Comparison of ENCODE assay signal across 8 cellular contexts in genomic region chr1:35931424-35932157, GRCh38. TPM values are rescaled to one million over a fixed set of nuclear protein-coding genes. Genes with fewer than 3 reads are reported as not detected.
A peak's percentile ranks its signal among the peaks of the same experiment; 100 is the strongest.
DNase-seq lines count a peak whose midpoint lies in the region; ATAC-seq and TF ChIP-seq lines count a peak whose summit lies in the region.

No MANE protein-coding gene starts in this region.

- intact Hi-C loops in thyroid gland (cut with DNase I), result no loop called here

- no peaks in the 10 kb centered on the region for H3K9me3 ChIP-seq in thyroid gland

- H3K27ac ChIP-seq in caudate nucleus (ENCODE audit: low read depth, low read length), result peak overlapping the region; percentile 97
- peak overlapping the region; percentile 84 to 98 (median 95) for H3K27ac ChIP-seq in thyroid gland

- 0 to 1% methylated on average over 15 to 29 of the region's 30 CpGs for WGBS in thyroid gland, 2 donors

- H3K4me1 ChIP-seq in thyroid gland, result peaks cover 16 to 23% of the 10 kb centered on the region in 2 donors

- H3K36me3 ChIP-seq in thyroid gland, result no peaks in the 10 kb centered on the region

- H3K27me3 ChIP-seq in thyroid gland, result no peaks in the 10 kb centered on the region

- no peak for TF ChIP-seq CTCF in thyroid gland (IDR thresholded peaks at IDR 0.05)

- no peak for TF ChIP-seq POLR2A in thyroid gland (IDR thresholded peaks at IDR 0.05)

- DNase-seq in NCI-H1417 (lab: John Stamatoyannopoulos, UW) (peak; percentile 40 to 76 (median 67)), NCI-H1417 treated with DMSO at 0.1 percent for 48 hours (lab: John Stamatoyannopoulos, UW) (no peak), NCI-H69 (lab: John Stamatoyannopoulos, UW) (peak; percentile 57), caudate nucleus (lab: John Stamatoyannopoulos, UW) (peak in 18 of 61 donors; percentile 6 to 56 (median 40)), left lobe of liver (ENCODE audit: low spot score) (peak; percentile 67), thyroid gland (peak; percentile 64 to 73)

- H3K4me3 ChIP-seq in thyroid gland (replicated peaks in 1 of 3), result peak overlapping the region; percentile 55 to 77 (median 64)

- ATAC-seq in HG02588 (IDR thresholded peaks at IDR 0.05; ENCODE audit: unreplicated experiment) (peak; percentile 30), left lobe of liver (peak; percentile 45), GM18861 (IDR thresholded peaks at IDR 0.05; ENCODE audit: unreplicated experiment) (no peak)

RNA-seq across cellular contexts. Expression of gene AGO3, which starts 0.7 kb away (rescaled TPM):
- total RNA-seq in left lobe of liver (17.3 TPM), thyroid gland (10 to 100 TPM; 21.2 to 48.5 (median 31.6) TPM)

RNA-seq across cellular contexts. Expression of gene AGO1, which starts 48.6 kb away (rescaled TPM):
- total RNA-seq in left lobe of liver, result 10.7 TPM
- 10 to 100 TPM; 21.8 to 27.7 (median 25.4) TPM for total RNA-seq in thyroid gland
